Comparison of ENCODE assay signal across 1 cellular context in the genomic region with DNA sequence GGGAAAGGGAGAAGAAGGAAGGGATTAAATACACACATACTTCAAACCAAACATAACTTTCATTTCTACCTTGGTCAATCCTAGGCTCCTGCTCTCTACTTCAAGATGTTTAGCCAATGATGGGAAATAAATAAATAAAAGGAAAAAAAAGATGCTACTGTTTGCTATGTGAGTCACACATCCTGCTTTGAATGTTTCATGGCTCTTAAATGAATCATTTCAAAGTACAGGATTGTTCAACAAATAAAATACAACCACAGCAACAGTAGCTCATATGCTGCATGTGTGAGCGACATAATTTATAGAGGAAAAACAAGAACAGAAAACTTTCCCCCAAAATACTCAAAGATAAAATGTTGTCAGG.
TF ChIP-seq lines count a peak whose summit lies in the region.

No MANE protein-coding gene starts in this region.

TF ChIP-seq in A549, 52 proteins besides CTCF, POLR2A, EP300 and RAD21 (continued from another document):
- TF ChIP-seq BHLHE40 (IDR thresholded peaks at IDR 0.05; ENCODE audit: low read depth, low read length) (no peak), RNF2 (IDR thresholded peaks at IDR 0.05; ENCODE audit: borderline replicate concordance, low read depth) (no peak), RFX5 (IDR thresholded peaks at IDR 0.05) (no peak), MAFK (IDR thresholded peaks at IDR 0.05; ENCODE audit: partially characterized antibody) (no peak), JUNB (IDR thresholded peaks at IDR 0.05) (peak; percentile 97), HOXB13 (CRISPR knock-in tag; IDR thresholded peaks at IDR 0.05; ENCODE audit: low read depth) (no peak), JUN (IDR thresholded peaks at IDR 0.05) (peak; percentile 68; a peak in 2 of 5 replicates), NFE2L2 (conservative IDR thresholded peaks at IDR 0.05; ENCODE audit: low read length) (no peak), NR3C1 (IDR thresholded peaks at IDR 0.05) (no peak), ESRRA (IDR thresholded peaks at IDR 0.05; ENCODE audit: borderline replicate concordance, low read length) (no peak), CHD2 (IDR thresholded peaks at IDR 0.05; ENCODE audit: low read length, partially characterized antibody) (no peak), GATA3 (IDR thresholded peaks at IDR 0.05; ENCODE audit: borderline replicate concordance) (peak; percentile 83)
- TF ChIP-seq, protein P1, sequence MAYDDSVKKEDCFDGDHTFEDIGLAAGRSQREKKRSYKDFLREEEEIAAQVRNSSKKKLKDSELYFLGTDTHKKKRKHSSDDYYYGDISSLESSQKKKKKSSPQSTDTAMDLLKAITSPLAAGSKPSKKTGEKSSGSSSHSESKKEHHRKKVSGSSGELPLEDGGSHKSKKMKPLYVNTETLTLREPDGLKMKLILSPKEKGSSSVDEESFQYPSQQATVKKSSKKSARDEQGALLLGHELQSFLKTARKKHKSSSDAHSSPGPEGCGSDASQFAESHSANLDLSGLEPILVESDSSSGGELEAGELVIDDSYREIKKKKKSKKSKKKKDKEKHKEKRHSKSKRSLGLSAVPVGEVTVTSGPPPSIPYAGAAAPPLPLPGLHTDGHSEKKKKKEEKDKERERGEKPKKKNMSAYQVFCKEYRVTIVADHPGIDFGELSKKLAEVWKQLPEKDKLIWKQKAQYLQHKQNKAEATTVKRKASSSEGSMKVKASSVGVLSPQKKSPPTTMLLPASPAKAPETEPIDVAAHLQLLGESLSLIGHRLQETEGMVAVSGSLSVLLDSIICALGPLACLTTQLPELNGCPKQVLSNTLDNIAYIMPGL (CRISPR knock-in tag; IDR thresholded peaks at IDR 0.05; ENCODE audit: borderline replicate concordance) = no peak
- TF ChIP-seq, protein P2, sequence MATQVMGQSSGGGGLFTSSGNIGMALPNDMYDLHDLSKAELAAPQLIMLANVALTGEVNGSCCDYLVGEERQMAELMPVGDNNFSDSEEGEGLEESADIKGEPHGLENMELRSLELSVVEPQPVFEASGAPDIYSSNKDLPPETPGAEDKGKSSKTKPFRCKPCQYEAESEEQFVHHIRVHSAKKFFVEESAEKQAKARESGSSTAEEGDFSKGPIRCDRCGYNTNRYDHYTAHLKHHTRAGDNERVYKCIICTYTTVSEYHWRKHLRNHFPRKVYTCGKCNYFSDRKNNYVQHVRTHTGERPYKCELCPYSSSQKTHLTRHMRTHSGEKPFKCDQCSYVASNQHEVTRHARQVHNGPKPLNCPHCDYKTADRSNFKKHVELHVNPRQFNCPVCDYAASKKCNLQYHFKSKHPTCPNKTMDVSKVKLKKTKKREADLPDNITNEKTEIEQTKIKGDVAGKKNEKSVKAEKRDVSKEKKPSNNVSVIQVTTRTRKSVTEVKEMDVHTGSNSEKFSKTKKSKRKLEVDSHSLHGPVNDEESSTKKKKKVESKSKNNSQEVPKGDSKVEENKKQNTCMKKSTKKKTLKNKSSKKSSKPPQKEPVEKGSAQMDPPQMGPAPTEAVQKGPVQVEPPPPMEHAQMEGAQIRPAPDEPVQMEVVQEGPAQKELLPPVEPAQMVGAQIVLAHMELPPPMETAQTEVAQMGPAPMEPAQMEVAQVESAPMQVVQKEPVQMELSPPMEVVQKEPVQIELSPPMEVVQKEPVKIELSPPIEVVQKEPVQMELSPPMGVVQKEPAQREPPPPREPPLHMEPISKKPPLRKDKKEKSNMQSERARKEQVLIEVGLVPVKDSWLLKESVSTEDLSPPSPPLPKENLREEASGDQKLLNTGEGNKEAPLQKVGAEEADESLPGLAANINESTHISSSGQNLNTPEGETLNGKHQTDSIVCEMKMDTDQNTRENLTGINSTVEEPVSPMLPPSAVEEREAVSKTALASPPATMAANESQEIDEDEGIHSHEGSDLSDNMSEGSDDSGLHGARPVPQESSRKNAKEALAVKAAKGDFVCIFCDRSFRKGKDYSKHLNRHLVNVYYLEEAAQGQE (IDR thresholded peaks at IDR 0.05) = no peak
